1 cellular context compared by ENCODE assay signal in genomic region chr19:2540646-2541454, GRCh38.
TF ChIP-seq lines count a peak whose summit lies in the region.

No MANE protein-coding gene starts in this region.

TF ChIP-seq in HEK293, 187 proteins besides CTCF, POLR2A, EP300 and RAD21 (continued from another document):
- peak; percentile 28; the same call in 1 of the 2 replicates for TF ChIP-seq ZNF629 (tag by site-specific recombination; IDR thresholded peaks at IDR 0.05)
- TF ChIP-seq, protein P1, sequence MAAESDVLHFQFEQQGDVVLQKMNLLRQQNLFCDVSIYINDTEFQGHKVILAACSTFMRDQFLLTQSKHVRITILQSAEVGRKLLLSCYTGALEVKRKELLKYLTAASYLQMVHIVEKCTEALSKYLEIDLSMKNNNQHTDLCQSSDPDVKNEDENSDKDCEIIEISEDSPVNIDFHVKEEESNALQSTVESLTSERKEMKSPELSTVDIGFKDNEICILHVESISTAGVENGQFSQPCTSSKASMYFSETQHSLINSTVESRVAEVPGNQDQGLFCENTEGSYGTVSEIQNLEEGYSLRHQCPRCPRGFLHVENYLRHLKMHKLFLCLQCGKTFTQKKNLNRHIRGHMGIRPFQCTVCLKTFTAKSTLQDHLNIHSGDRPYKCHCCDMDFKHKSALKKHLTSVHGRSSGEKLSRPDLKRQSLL (tag by site-specific recombination; IDR thresholded peaks at IDR 0.05): peak; percentile 60; the same call in 1 of the 2 replicates
- TF ChIP-seq ZNF239 (tag by site-specific recombination; IDR thresholded peaks at IDR 0.05): no peak
- TF ChIP-seq, protein P2, sequence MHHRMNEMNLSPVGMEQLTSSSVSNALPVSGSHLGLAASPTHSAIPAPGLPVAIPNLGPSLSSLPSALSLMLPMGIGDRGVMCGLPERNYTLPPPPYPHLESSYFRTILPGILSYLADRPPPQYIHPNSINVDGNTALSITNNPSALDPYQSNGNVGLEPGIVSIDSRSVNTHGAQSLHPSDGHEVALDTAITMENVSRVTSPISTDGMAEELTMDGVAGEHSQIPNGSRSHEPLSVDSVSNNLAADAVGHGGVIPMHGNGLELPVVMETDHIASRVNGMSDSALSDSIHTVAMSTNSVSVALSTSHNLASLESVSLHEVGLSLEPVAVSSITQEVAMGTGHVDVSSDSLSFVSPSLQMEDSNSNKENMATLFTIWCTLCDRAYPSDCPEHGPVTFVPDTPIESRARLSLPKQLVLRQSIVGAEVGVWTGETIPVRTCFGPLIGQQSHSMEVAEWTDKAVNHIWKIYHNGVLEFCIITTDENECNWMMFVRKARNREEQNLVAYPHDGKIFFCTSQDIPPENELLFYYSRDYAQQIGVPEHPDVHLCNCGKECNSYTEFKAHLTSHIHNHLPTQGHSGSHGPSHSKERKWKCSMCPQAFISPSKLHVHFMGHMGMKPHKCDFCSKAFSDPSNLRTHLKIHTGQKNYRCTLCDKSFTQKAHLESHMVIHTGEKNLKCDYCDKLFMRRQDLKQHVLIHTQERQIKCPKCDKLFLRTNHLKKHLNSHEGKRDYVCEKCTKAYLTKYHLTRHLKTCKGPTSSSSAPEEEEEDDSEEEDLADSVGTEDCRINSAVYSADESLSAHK (tag by site-specific recombination; IDR thresholded peaks at IDR 0.05): no peak
- peak; percentile 74; the same call in 1 of the 2 replicates for TF ChIP-seq ZNF449 (tag by site-specific recombination; IDR thresholded peaks at IDR 0.05)
- TF ChIP-seq ZNF658 (tag by site-specific recombination; IDR thresholded peaks at IDR 0.05): no peak
- peak; percentile 35 for TF ChIP-seq ZXDB (tag by site-specific recombination; IDR thresholded peaks at IDR 0.05)
- TF ChIP-seq GLIS2 (tag by site-specific recombination; IDR thresholded peaks at IDR 0.05): no peak; the same call in 1 of the 2 replicates
- no peak for TF ChIP-seq SCRT2 (tag by site-specific recombination; IDR thresholded peaks at IDR 0.05)
- 0 out of 2 replicates have a peak, but pooled peaks have one; percentile 44 for TF ChIP-seq ZNF660 (tag by site-specific recombination; IDR thresholded peaks at IDR 0.05)
- peak; percentile 54; the same call in 1 of the 2 replicates for TF ChIP-seq PRDM1 (tag by site-specific recombination; IDR thresholded peaks at IDR 0.05)
- TF ChIP-seq HIC1 (tag by site-specific recombination; IDR thresholded peaks at IDR 0.05): peak; percentile 77; the same call in 1 of the 2 replicates
TF ChIP-seq in HEK293: peak in this region for 14.
